1 cellular context compared by ENCODE assay signal in the genomic region with DNA sequence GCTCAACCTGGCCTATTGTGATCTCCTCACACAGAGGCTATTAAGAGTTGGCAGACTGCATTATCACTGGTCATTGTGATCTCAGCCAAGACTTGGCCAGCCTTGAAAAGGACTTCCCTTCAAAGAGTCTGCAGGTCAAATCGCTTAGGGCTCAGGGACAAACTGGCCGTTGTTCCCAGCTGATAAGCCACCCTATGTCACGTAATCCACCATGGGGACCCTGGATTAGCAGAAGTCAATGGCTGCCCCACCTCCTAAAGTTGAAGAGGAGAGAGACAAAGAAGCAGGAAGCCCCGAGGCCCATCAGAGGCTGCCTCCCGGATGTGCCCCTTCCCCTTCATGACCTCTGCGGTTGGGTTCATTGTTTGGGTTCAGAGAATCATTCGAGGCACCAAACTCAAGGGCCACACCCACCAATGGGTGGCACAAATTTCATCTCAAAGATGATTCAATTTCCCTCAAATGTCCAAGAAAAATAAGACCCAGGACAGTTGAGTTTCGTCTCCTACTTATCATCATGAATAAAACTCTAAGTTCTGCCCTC.
TF ChIP-seq lines count a peak whose summit lies in the region.

No MANE protein-coding gene starts in this region.

TF ChIP-seq in HepG2, 621 proteins besides CTCF, POLR2A, EP300 and RAD21 (continued from another document and continues in another):
- TF ChIP-seq, protein P1, sequence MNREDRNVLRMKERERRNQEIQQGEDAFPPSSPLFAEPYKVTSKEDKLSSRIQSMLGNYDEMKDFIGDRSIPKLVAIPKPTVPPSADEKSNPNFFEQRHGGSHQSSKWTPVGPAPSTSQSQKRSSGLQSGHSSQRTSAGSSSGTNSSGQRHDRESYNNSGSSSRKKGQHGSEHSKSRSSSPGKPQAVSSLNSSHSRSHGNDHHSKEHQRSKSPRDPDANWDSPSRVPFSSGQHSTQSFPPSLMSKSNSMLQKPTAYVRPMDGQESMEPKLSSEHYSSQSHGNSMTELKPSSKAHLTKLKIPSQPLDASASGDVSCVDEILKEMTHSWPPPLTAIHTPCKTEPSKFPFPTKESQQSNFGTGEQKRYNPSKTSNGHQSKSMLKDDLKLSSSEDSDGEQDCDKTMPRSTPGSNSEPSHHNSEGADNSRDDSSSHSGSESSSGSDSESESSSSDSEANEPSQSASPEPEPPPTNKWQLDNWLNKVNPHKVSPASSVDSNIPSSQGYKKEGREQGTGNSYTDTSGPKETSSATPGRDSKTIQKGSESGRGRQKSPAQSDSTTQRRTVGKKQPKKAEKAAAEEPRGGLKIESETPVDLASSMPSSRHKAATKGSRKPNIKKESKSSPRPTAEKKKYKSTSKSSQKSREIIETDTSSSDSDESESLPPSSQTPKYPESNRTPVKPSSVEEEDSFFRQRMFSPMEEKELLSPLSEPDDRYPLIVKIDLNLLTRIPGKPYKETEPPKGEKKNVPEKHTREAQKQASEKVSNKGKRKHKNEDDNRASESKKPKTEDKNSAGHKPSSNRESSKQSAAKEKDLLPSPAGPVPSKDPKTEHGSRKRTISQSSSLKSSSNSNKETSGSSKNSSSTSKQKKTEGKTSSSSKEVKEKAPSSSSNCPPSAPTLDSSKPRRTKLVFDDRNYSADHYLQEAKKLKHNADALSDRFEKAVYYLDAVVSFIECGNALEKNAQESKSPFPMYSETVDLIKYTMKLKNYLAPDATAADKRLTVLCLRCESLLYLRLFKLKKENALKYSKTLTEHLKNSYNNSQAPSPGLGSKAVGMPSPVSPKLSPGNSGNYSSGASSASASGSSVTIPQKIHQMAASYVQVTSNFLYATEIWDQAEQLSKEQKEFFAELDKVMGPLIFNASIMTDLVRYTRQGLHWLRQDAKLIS (CRISPR knock-in tag; IDR thresholded peaks at IDR 0.05) = no peak
- TF ChIP-seq ZNF382 (CRISPR knock-in tag; IDR thresholded peaks at IDR 0.05; ENCODE audit: borderline replicate concordance) (no peak), JDP2 (CRISPR knock-in tag; IDR thresholded peaks at IDR 0.05; ENCODE audit: borderline replicate concordance) (no peak), MXD4 (CRISPR knock-in tag; IDR thresholded peaks at IDR 0.05) (no peak), ZNF484 (CRISPR knock-in tag; IDR thresholded peaks at IDR 0.05; ENCODE audit: borderline replicate concordance, low read depth) (no peak), HNF4A (CRISPR knock-in tag; IDR thresholded peaks at IDR 0.05) (peak; percentile 56), CREB1 (IDR thresholded peaks at IDR 0.05) (no peak), CREB1 (CRISPR knock-in tag; IDR thresholded peaks at IDR 0.05) (no peak), ZSCAN25 (CRISPR knock-in tag; IDR thresholded peaks at IDR 0.05) (no peak), TGIF2 (CRISPR knock-in tag; IDR thresholded peaks at IDR 0.05) (no peak), FOXA1 (IDR thresholded peaks at IDR 0.05) (no peak), FOXA1 (CRISPR knock-in tag; IDR thresholded peaks at IDR 0.05) (peak; percentile 18; the same call in 1 of the 2 replicates), ZMYM4 (CRISPR knock-in tag; IDR thresholded peaks at IDR 0.05) (peak; percentile 59; the same call in 1 of the 2 replicates), ZNF33B (CRISPR knock-in tag; IDR thresholded peaks at IDR 0.05) (no peak), SALL2 (CRISPR knock-in tag; IDR thresholded peaks at IDR 0.05) (no peak), SOX13 (IDR thresholded peaks at IDR 0.05) (peak; percentile 92), SOX13 (CRISPR knock-in tag; conservative IDR thresholded peaks at IDR 0.05 in 1 of 2, IDR thresholded peaks at IDR 0.05 in 1 of 2) (peak in 1 of 2 experiments; percentile 96; a peak in 2 of 4 replicates), ZNF510 (CRISPR knock-in tag; IDR thresholded peaks at IDR 0.05; ENCODE audit: low read depth) (0 out of 2 replicates have a peak, but pooled peaks have one; percentile 31), ZNF850 (CRISPR knock-in tag; conservative IDR thresholded peaks at IDR 0.05) (no peak), SRY (CRISPR knock-in tag; IDR thresholded peaks at IDR 0.05) (no peak), ZNF441 (CRISPR knock-in tag; IDR thresholded peaks at IDR 0.05; ENCODE audit: borderline replicate concordance) (no peak), MTF1 (CRISPR knock-in tag; IDR thresholded peaks at IDR 0.05) (no peak), RCOR2 (CRISPR knock-in tag; IDR thresholded peaks at IDR 0.05) (peak; percentile 50; the same call in 1 of the 2 replicates), ZZZ3 (CRISPR knock-in tag; IDR thresholded peaks at IDR 0.05; ENCODE audit: borderline replicate concordance) (peak; percentile 41; the same call in 1 of the 2 replicates), CBX5 (CRISPR knock-in tag; IDR thresholded peaks at IDR 0.05; ENCODE audit: borderline replicate concordance) (peak; percentile 34; the same call in 1 of the 2 replicates), ZFP36L1 (CRISPR knock-in tag; IDR thresholded peaks at IDR 0.05) (no peak), PCBP1 (IDR thresholded peaks at IDR 0.05; ENCODE audit: borderline replicate concordance, low read depth, low read length) (no peak), ARHGAP35 (CRISPR knock-in tag; IDR thresholded peaks at IDR 0.05; ENCODE audit: borderline replicate concordance) (no peak), ZEB1 (IDR thresholded peaks at IDR 0.05; ENCODE audit: insufficient replicate concordance, low read depth) (peak; percentile 54), TBP (CRISPR knock-in tag; IDR thresholded peaks at IDR 0.05) (no peak), FLYWCH1 (CRISPR knock-in tag; IDR thresholded peaks at IDR 0.05) (no peak), CEBPG (CRISPR knock-in tag; IDR thresholded peaks at IDR 0.05) (peak; percentile 6; the same call in 1 of the 2 replicates), HOXD1 (CRISPR knock-in tag; IDR thresholded peaks at IDR 0.05) (peak; percentile 70; the same call in 1 of the 2 replicates), ZNF746 (CRISPR knock-in tag; IDR thresholded peaks at IDR 0.05) (no peak), MTA1 (CRISPR knock-in tag; IDR thresholded peaks at IDR 0.05; ENCODE audit: borderline replicate concordance) (peak; percentile 44; the same call in 1 of the 2 replicates), DMAP1 (CRISPR knock-in tag; IDR thresholded peaks at IDR 0.05) (no peak), ZNF430 (CRISPR knock-in tag; IDR thresholded peaks at IDR 0.05) (0 out of 2 replicates have a peak, but pooled peaks have one; percentile 44), TSC22D2 (CRISPR knock-in tag; IDR thresholded peaks at IDR 0.05; ENCODE audit: borderline replicate concordance) (no peak), JUNB (CRISPR knock-in tag; IDR thresholded peaks at IDR 0.05; ENCODE audit: borderline replicate concordance) (no peak), ZFY (CRISPR knock-in tag; IDR thresholded peaks at IDR 0.05) (0 out of 2 replicates have a peak, but pooled peaks have one; percentile 30), ZNF7 (CRISPR knock-in tag; IDR thresholded peaks at IDR 0.05) (peak; percentile 99), RNF2 (conservative IDR thresholded peaks at IDR 0.05; ENCODE audit: low read depth) (no peak), SNAPC2 (CRISPR knock-in tag; IDR thresholded peaks at IDR 0.05) (no peak), SSRP1 (CRISPR knock-in tag; IDR thresholded peaks at IDR 0.05) (no peak; the same call in 1 of the 2 replicates), SP4 (CRISPR knock-in tag; IDR thresholded peaks at IDR 0.05) (no peak), TOE1 (CRISPR knock-in tag; IDR thresholded peaks at IDR 0.05) (no peak)
- TF ChIP-seq, protein P2, sequence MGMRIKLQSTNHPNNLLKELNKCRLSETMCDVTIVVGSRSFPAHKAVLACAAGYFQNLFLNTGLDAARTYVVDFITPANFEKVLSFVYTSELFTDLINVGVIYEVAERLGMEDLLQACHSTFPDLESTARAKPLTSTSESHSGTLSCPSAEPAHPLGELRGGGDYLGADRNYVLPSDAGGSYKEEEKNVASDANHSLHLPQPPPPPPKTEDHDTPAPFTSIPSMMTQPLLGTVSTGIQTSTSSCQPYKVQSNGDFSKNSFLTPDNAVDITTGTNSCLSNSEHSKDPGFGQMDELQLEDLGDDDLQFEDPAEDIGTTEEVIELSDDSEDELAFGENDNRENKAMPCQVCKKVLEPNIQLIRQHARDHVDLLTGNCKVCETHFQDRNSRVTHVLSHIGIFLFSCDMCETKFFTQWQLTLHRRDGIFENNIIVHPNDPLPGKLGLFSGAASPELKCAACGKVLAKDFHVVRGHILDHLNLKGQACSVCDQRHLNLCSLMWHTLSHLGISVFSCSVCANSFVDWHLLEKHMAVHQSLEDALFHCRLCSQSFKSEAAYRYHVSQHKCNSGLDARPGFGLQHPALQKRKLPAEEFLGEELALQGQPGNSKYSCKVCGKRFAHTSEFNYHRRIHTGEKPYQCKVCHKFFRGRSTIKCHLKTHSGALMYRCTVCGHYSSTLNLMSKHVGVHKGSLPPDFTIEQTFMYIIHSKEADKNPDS (CRISPR knock-in tag; IDR thresholded peaks at IDR 0.05) = peak; percentile 60; the same call in 1 of the 2 replicates
- TF ChIP-seq, protein P3, sequence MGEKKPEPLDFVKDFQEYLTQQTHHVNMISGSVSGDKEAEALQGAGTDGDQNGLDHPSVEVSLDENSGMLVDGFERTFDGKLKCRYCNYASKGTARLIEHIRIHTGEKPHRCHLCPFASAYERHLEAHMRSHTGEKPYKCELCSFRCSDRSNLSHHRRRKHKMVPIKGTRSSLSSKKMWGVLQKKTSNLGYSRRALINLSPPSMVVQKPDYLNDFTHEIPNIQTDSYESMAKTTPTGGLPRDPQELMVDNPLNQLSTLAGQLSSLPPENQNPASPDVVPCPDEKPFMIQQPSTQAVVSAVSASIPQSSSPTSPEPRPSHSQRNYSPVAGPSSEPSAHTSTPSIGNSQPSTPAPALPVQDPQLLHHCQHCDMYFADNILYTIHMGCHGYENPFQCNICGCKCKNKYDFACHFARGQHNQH (CRISPR knock-in tag; IDR thresholded peaks at IDR 0.05) = no peak
- TF ChIP-seq, protein P4, sequence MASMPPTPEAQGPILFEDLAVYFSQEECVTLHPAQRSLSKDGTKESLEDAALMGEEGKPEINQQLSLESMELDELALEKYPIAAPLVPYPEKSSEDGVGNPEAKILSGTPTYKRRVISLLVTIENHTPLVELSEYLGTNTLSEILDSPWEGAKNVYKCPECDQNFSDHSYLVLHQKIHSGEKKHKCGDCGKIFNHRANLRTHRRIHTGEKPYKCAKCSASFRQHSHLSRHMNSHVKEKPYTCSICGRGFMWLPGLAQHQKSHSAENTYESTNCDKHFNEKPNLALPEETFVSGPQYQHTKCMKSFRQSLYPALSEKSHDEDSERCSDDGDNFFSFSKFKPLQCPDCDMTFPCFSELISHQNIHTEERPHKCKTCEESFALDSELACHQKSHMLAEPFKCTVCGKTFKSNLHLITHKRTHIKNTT (CRISPR knock-in tag; IDR thresholded peaks at IDR 0.05) = no peak
- TF ChIP-seq, protein P5, sequence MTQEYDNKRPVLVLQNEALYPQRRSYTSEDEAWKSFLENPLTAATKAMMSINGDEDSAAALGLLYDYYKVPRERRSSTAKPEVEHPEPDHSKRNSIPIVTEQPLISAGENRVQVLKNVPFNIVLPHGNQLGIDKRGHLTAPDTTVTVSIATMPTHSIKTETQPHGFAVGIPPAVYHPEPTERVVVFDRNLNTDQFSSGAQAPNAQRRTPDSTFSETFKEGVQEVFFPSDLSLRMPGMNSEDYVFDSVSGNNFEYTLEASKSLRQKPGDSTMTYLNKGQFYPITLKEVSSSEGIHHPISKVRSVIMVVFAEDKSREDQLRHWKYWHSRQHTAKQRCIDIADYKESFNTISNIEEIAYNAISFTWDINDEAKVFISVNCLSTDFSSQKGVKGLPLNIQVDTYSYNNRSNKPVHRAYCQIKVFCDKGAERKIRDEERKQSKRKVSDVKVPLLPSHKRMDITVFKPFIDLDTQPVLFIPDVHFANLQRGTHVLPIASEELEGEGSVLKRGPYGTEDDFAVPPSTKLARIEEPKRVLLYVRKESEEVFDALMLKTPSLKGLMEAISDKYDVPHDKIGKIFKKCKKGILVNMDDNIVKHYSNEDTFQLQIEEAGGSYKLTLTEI (CRISPR knock-in tag; conservative IDR thresholded peaks at IDR 0.05) = no peak
- TF ChIP-seq, protein P6, sequence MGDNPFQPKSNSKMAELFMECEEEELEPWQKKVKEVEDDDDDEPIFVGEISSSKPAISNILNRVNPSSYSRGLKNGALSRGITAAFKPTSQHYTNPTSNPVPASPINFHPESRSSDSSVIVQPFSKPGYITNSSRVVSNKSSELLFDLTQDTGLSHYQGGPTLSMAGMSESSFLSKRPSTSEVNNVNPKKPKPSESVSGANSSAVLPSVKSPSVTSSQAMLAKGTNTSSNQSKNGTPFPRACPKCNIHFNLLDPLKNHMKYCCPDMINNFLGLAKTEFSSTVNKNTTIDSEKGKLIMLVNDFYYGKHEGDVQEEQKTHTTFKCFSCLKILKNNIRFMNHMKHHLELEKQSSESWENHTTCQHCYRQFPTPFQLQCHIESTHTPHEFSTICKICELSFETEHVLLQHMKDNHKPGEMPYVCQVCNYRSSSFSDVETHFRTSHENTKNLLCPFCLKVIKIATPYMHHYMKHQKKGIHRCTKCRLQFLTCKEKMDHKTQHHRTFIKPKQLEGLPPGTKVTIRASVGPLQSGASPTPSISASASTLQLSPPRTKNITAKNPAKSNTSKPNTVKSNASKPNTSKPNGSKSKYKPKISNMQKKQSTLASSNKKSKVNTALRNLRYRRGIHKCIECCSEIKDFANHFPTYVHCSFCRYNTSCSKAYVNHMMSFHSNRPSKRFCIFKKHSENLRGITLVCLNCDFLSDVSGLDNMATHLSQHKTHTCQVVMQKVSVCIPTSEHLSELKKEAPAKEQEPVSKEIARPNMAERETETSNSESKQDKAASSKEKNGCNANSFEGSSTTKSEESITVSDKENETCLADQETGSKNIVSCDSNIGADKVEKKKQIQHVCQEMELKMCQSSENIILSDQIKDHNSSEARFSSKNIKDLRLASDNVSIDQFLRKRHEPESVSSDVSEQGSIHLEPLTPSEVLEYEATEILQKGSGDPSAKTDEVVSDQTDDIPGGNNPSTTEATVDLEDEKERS (CRISPR knock-in tag; IDR thresholded peaks at IDR 0.05) = no peak; the same call in 1 of the 2 replicates
- TF ChIP-seq, protein P7, sequence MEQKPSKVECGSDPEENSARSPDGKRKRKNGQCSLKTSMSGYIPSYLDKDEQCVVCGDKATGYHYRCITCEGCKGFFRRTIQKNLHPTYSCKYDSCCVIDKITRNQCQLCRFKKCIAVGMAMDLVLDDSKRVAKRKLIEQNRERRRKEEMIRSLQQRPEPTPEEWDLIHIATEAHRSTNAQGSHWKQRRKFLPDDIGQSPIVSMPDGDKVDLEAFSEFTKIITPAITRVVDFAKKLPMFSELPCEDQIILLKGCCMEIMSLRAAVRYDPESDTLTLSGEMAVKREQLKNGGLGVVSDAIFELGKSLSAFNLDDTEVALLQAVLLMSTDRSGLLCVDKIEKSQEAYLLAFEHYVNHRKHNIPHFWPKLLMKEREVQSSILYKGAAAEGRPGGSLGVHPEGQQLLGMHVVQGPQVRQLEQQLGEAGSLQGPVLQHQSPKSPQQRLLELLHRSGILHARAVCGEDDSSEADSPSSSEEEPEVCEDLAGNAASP (CRISPR knock-in tag; IDR thresholded peaks at IDR 0.05; ENCODE audit: borderline replicate concordance) = peak; percentile 10; the same call in 1 of the 2 replicates
